Comparison of ENCODE assay signal across 23 cellular contexts in the genomic region with DNA sequence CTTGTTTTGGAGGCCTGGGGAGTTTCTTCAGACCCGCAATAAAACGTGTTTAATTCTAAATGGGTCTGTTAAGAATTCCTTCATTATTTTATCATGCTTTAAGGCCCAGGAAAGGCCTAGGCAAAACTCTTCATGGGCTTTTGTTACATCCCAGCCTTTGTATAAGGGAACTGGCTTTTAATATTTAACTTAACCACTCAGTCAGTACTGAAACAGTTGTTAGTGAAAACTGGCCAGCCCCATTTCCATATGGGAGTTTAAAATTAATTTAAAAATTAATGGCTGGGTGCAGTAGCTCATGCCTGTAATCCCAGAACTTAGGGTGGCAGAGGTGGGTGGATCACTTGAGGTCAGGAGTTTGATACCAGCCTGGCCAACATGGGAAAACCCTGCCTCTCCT.
A peak's percentile ranks its signal among the peaks of the same experiment; 100 is the strongest.
DNase-seq lines count a peak whose midpoint lies in the region; ATAC-seq, FAIRE-seq and TF ChIP-seq lines count a peak whose summit lies in the region.
"Had no signal": no experiment of that assay in that cellular context is flagged by ENCODE, and none has a peak within 500 bp of the region (broad histone marks: within the 10 kb centered on the region; RNA-seq: fewer than 3 reads in every experiment).

No MANE protein-coding gene starts in this region.

- no CpG with 5 or more reads among the region's 2 CpGs for WGBS in trophoblast cell (ENCODE audit: extremely low coverage, insufficient coverage, insufficient read length)

- in situ Hi-C loops in Caki2 (cut with HindIII; ENCODE audit: low pct_unique_long_range_greater_than_20kb, low sequenced_read_pairs): no loop called here

- H3K27ac ChIP-seq in astrocyte (ENCODE audit: low read depth, low read length) (no peak overlapping the region), trophoblast cell (ENCODE audit: low read depth, low read length) (no peak overlapping the region)
- H3K27ac ChIP-seq: A549, BLaER1, SK-N-MC had no signal

- H3K14ac ChIP-seq in trophoblast cell (ENCODE audit: low read length): no peak overlapping the region

- H3K23ac ChIP-seq in trophoblast cell (ENCODE audit: low read length): no peak overlapping the region

- no peaks in the 10 kb centered on the region for H3K36me3 Mint-ChIP-seq in astrocyte (ENCODE audit: low read depth, unreplicated experiment)
- H3K36me3 Mint-ChIP-seq: CD4-positive, alpha-beta memory T cell; IgD-negative memory B cell had no signal

- no peak overlapping the region for H2AK5ac ChIP-seq in trophoblast cell (ENCODE audit: low read length)

- DNase-seq in Caki2 (ENCODE audit: low read depth): peak; percentile 25
- DNase-seq in astrocyte (ENCODE audit: low read depth): no peak
- no peak for DNase-seq in trophoblast cell
- no peak for DNase-seq in hypothalamus (lab: John Stamatoyannopoulos, UW)
- DNase-seq in A172 (ENCODE audit: low spot score): no peak
- no peak for DNase-seq in GM03348 (ENCODE audit: low spot score)
- DNase-seq in NCI-H187 (lab: John Stamatoyannopoulos, UW): no peak
- DNase-seq: Calu3; CD4-positive, alpha-beta memory T cell; HFFc6; Karpas-422; MG63; NCI-H1105; NCI-H2081 treated with DMSO at 0.1 percent for 48 hours; NCI-H748 treated with DMSO at 0.1 percent for 48 hours; NK-92 treated with Interleukin-12 subunit alpha and Interleukin-12 subunit beta, amount 100 ng/mL, for 24 hours; SHP77 had no signal

- H2AFZ ChIP-seq in astrocyte (ENCODE audit: low read depth, low read length) (no peak overlapping the region), trophoblast cell (ENCODE audit: insufficient read depth, low read length, poor library complexity) (no peak overlapping the region)

- H3K79me1 ChIP-seq in trophoblast cell (ENCODE audit: low read length): peaks cover 2% of the 10 kb centered on the region

- H3K9ac ChIP-seq in astrocyte (ENCODE audit: low read length): no peak overlapping the region
- no peak overlapping the region for H3K9ac ChIP-seq in trophoblast cell (ENCODE audit: low read length)
- H3K9ac ChIP-seq: BLaER1 had no signal

- peak overlapping the region; percentile 14 for H4K91ac ChIP-seq in trophoblast cell (ENCODE audit: low read depth, low read length)

- peaks cover 5% of the 10 kb centered on the region for H3K9me3 Mint-ChIP-seq in astrocyte (ENCODE audit: unreplicated experiment)

- TF ChIP-seq CTCF in astrocyte (IDR thresholded peaks at IDR 0.05; ENCODE audit: insufficient read depth, low read depth, low read length): no peak

- no peak overlapping the region for H3K4ac ChIP-seq in trophoblast cell (ENCODE audit: low read depth, low read length)

- peak; percentile 59 for ATAC-seq in GM19438 (IDR thresholded peaks at IDR 0.05; ENCODE audit: low read depth, unreplicated experiment)
- ATAC-seq: A549 had no signal

- no peak for FAIRE-seq in astrocyte (lab: Jason Lieb, UNC)
- FAIRE-seq: A549, GM12892 had no signal

- no peak overlapping the region for H4K12ac ChIP-seq in trophoblast cell (ENCODE audit: low read depth, low read length)

- H2BK120ac ChIP-seq in trophoblast cell (ENCODE audit: insufficient read depth, low read length, poor library complexity): no peak overlapping the region

- H3K36me3 ChIP-seq in astrocyte (ENCODE audit: insufficient read depth, low read length) (no peaks in the 10 kb centered on the region), trophoblast cell (ENCODE audit: control insufficient read depth in 1 of 2, insufficient read depth in 2 of 2, low read length in 2 of 2) (no peaks in the 10 kb centered on the region)
- H3K36me3 ChIP-seq: BLaER1, MG63 had no signal

- H3K9me3 ChIP-seq in astrocyte (ENCODE audit: insufficient read depth, low read depth, low read length) (no peaks in the 10 kb centered on the region), trophoblast cell (ENCODE audit: insufficient read depth, low read depth, low read length) (no peaks in the 10 kb centered on the region)
- H3K9me3 ChIP-seq: A549, BLaER1, MG63 had no signal

- H3K27ac Mint-ChIP-seq in astrocyte (ENCODE audit: unreplicated experiment): peak overlapping the region; percentile 7
- H3K27ac Mint-ChIP-seq: CD4-positive, alpha-beta memory T cell; HFFc6; IgD-negative memory B cell had no signal

- H3K4me3 Mint-ChIP-seq in astrocyte (ENCODE audit: unreplicated experiment): no peak overlapping the region
- H3K4me3 Mint-ChIP-seq: CD4-positive, alpha-beta memory T cell; HFFc6; IgD-negative memory B cell had no signal

- H3K79me2 ChIP-seq in astrocyte (ENCODE audit: insufficient read depth, low read length): no peaks in the 10 kb centered on the region
- no peaks in the 10 kb centered on the region for H3K79me2 ChIP-seq in trophoblast cell (ENCODE audit: control insufficient read depth, insufficient read depth, low read length, poor library complexity)

- H3K27me3 ChIP-seq in astrocyte (ENCODE audit: insufficient read depth, low read length): no peaks in the 10 kb centered on the region
- no peaks in the 10 kb centered on the region for H3K27me3 ChIP-seq in trophoblast cell (ENCODE audit: insufficient read depth, low read length)
- H3K27me3 ChIP-seq: BLaER1, MG63 had no signal

- H4K8ac ChIP-seq in trophoblast cell (ENCODE audit: low read depth, low read length): no peak overlapping the region

- H3K4me1 Mint-ChIP-seq in astrocyte (ENCODE audit: low read depth, unreplicated experiment): peaks cover 15% of the 10 kb centered on the region
- H3K4me1 Mint-ChIP-seq: CD4-positive, alpha-beta memory T cell; IgD-negative memory B cell had no signal

- no peak overlapping the region for H2BK5ac ChIP-seq in trophoblast cell (ENCODE audit: low read depth, low read length, poor library complexity)

- H3K27me3 Mint-ChIP-seq in astrocyte (ENCODE audit: low read depth, unreplicated experiment): no peaks in the 10 kb centered on the region
- H3K27me3 Mint-ChIP-seq: CD4-positive, alpha-beta memory T cell; IgD-negative memory B cell had no signal

- H3K4me3 ChIP-seq in astrocyte (ENCODE audit: insufficient read depth, low read depth, low read length) (no peak overlapping the region), trophoblast cell (ENCODE audit: low read depth, low read length) (no peak overlapping the region)
- H3K4me3 ChIP-seq: A549, BLaER1, MG63, SK-N-MC had no signal

- H2BK12ac ChIP-seq in trophoblast cell (ENCODE audit: low read length): no peak overlapping the region

- no peak overlapping the region for H3K4me2 ChIP-seq in astrocyte (ENCODE audit: low read length)
- no peak overlapping the region for H3K4me2 ChIP-seq in trophoblast cell (ENCODE audit: low read length)
- H3K4me2 ChIP-seq: A549, BLaER1 had no signal

- H3K18ac ChIP-seq in trophoblast cell (ENCODE audit: low read length): no peak overlapping the region

- H3K4me1 ChIP-seq in astrocyte (ENCODE audit: insufficient read depth, low read length) (no peaks in the 10 kb centered on the region), trophoblast cell (ENCODE audit: control insufficient read depth in 1 of 2, insufficient read depth in 2 of 2, low read length in 2 of 2) (peaks cover 0 to 4% of the 10 kb centered on the region in 2 experiments)
- H3K4me1 ChIP-seq: BLaER1 had no signal

- no peaks in the 10 kb centered on the region for H4K20me1 ChIP-seq in astrocyte (ENCODE audit: insufficient read depth, low read length)
- H4K20me1 ChIP-seq: BLaER1 had no signal
